Comparison of ENCODE assay signal across 8 cellular contexts in genomic region chr1:8211620-8212442, GRCh38.
DNase-seq lines count a peak whose midpoint lies in the region; ATAC-seq and TF ChIP-seq lines count a peak whose summit lies in the region.

No MANE protein-coding gene starts in this region.

- no peaks in the 10 kb centered on the region for H3K27me3 ChIP-seq in testis
- no peaks in the 10 kb centered on the region for H3K27me3 ChIP-seq in BE2C

- H3K4me1 Mint-ChIP-seq in Calu3 (ENCODE audit: low read depth, unreplicated experiment) (peaks cover 32% of the 10 kb centered on the region), natural killer cell (peaks cover 12 to 18% of the 10 kb centered on the region in 2 donors)

- no peaks in the 10 kb centered on the region for H3K36me3 ChIP-seq in testis (ENCODE audit: low read depth, missing control alignments)
- H3K36me3 ChIP-seq in BE2C = no peaks in the 10 kb centered on the region

- DNase-seq in Calu3 (peak; percentile 69), NCI-H226 (peak; percentile 99), dedifferentiated amniotic fluid mesenchymal stem cell (ENCODE audit: extremely low spot score) (peak; percentile 99), natural killer cell (no peak), testis (no peak), BE2C (no peak)

- H3K4me3 Mint-ChIP-seq in Calu3 (ENCODE audit: low read depth, unreplicated experiment) (peak overlapping the region; percentile 37), natural killer cell (peak overlapping the region; percentile 59)

- no peak overlapping the region for H3K27ac ChIP-seq in testis

- 78 to 79% methylated on average over 30 to 32 of the region's 32 CpGs for WGBS in testis, 2 donors

- TF ChIP-seq CTCF in Calu3 (IDR thresholded peaks at IDR 0.05; ENCODE audit: unreplicated experiment) = no peak
- no peak for TF ChIP-seq CTCF in natural killer cell (IDR thresholded peaks at IDR 0.05)
- no peak for TF ChIP-seq CTCF in testis (IDR thresholded peaks at IDR 0.05)
- no peak for TF ChIP-seq CTCF in BE2C (IDR thresholded peaks at IDR 0.05; ENCODE audit: low read depth, low read length)

- H3K27me3 Mint-ChIP-seq in Calu3 (ENCODE audit: unreplicated experiment) (no peaks in the 10 kb centered on the region), natural killer cell (ENCODE audit: low read depth in 2 of 2) (peaks cover 31 to 43% of the 10 kb centered on the region in 2 donors)

- H3K9me3 Mint-ChIP-seq in Calu3 (ENCODE audit: low read depth, unreplicated experiment) = no peaks in the 10 kb centered on the region
- no peaks in the 10 kb centered on the region for H3K9me3 Mint-ChIP-seq in natural killer cell

- H3K36me3 Mint-ChIP-seq in Calu3 (ENCODE audit: insufficient read depth, unreplicated experiment) (peaks cover 30% of the 10 kb centered on the region), natural killer cell (no peaks in the 10 kb centered on the region)

- intact Hi-C loops in Calu3 (cut with micrococcal nuclease; ENCODE audit: unreplicated experiment) (no loop called here), natural killer cell (cut with micrococcal nuclease) (loop anchor here (10.0 kb wide), 1 partner anchor 97 kb away; no protein-coding TSS in a partner anchor), testis (cut with DNase I; ENCODE audit: low total_unique reads) (no loop called here)

- BruUV-seq in Calu3 (replicated peaks; lab: Mats Ljungman, UMichigan) = TSS peak; percentile 94

- no peaks in the 10 kb centered on the region for H3K9me3 ChIP-seq in testis
- H3K9me3 ChIP-seq in BE2C = no peaks in the 10 kb centered on the region

- H3K4me1 ChIP-seq in testis = peaks cover 5% of the 10 kb centered on the region
- no peaks in the 10 kb centered on the region for H3K4me1 ChIP-seq in BE2C

- peak overlapping the region; percentile 91 for H3K27ac Mint-ChIP-seq in Calu3 (ENCODE audit: unreplicated experiment)
- H3K27ac Mint-ChIP-seq in natural killer cell = peak overlapping the region in 1 of 2 donors; percentile 52

- CTCF ChIA-PET in Calu3 (lab: Charles Lee) = interaction anchor here (0.7 to 1.1 kb wide), 2 partner anchors 14 to 120 kb away, joined by 6 to 7 read pairs; no protein-coding TSS in a partner anchor

- ATAC-seq in natural killer cell = no peak
- no peak for ATAC-seq in HG03097 (IDR thresholded peaks at IDR 0.05; ENCODE audit: low FRiP score, unreplicated experiment)
- no peak for ATAC-seq in GM21390 (IDR thresholded peaks at IDR 0.05; ENCODE audit: unreplicated experiment)

- H3K4me3 ChIP-seq in testis (no peak overlapping the region), BE2C (ENCODE audit: low read depth, low read length) (no peak overlapping the region)

- no peak for TF ChIP-seq POLR2A in testis (IDR thresholded peaks at IDR 0.05)

Comparison
In these comparisons a context has a peak if more than half of its experiments do, and no peak if none do; other contexts are left out.
1. DNase-seq: peak in Calu3 (single experiment), NCI-H226 (single experiment) and dedifferentiated amniotic fluid mesenchymal stem cell (single experiment); none in natural killer cell (single experiment), testis (single experiment) and BE2C (single experiment).